ENCODE assay signal across 22 cellular contexts in genomic region chr4:54548831-54549460, GRCh38.
"Had no signal": no experiment of that assay in that cellular context is flagged by ENCODE, and none has a peak within 500 bp of the region (broad histone marks: within the 10 kb centered on the region; RNA-seq: fewer than 3 reads in every experiment).

No MANE protein-coding gene starts in this region.

- H3K27ac ChIP-seq: esophagus squamous epithelium, heart right ventricle, lower lobe of right lung, ovary, psoas muscle, sigmoid colon, thyroid gland had no signal

- DNase-seq: effector memory CD4-positive, alpha-beta T cell; esophagus squamous epithelium; glutamatergic neuron; heart right ventricle; hippocampal formation; immature natural killer cell; left ventricle myocardium superior; lower lobe of right lung; naive thymus-derived CD8-positive, alpha-beta T cell; nephron progenitor cell; occipital lobe; ovary; posterior cingulate gyrus; psoas muscle; right cardiac atrium; sigmoid colon; stimulated activated CD4-positive, alpha-beta T cell treated with anti-CD3 and anti-CD28 coated beads, Interleukin-2, amount 100 ng/mL, for 24 hours; stimulated activated CD4-positive, alpha-beta T cell treated with anti-CD3 and anti-CD28 coated beads, Interleukin-4, amount 100 ng/mL, for 24 hours; stimulated activated naive CD4-positive, alpha-beta T cell treated with Interleukin-2 at 50 U/mL for 16 hours; stomach; thyroid gland; trophoblast cell had no signal

- H3K4me1 ChIP-seq: psoas muscle, sigmoid colon, thyroid gland had no signal

- H3K9me3 ChIP-seq: esophagus squamous epithelium, heart right ventricle, lower lobe of right lung, ovary, psoas muscle, sigmoid colon, stomach, thyroid gland had no signal

- H3K36me3 ChIP-seq: esophagus squamous epithelium, heart right ventricle, lower lobe of right lung, ovary, sigmoid colon, stomach, thyroid gland had no signal

- H3K27me3 ChIP-seq: esophagus squamous epithelium, heart right ventricle, ovary, sigmoid colon, stomach, thyroid gland had no signal

- H3K4me3 ChIP-seq: esophagus squamous epithelium, heart right ventricle, lower lobe of right lung, ovary, psoas muscle, sigmoid colon, stomach, thyroid gland had no signal

- ATAC-seq: heart right ventricle; left ventricle myocardium superior; lower lobe of right lung; naive thymus-derived CD8-positive, alpha-beta T cell; psoas muscle had no signal
